In genomic region chr12:123365141-123365917, GRCh38 we compare ENCODE assay signal across 8 cellular contexts. TPM values are rescaled to one million over a fixed set of nuclear protein-coding genes. Genes with fewer than 3 reads are reported as not detected.
A peak's percentile ranks its signal among the peaks of the same experiment; 100 is the strongest.
DNase-seq lines count a peak whose midpoint lies in the region; ATAC-seq, FAIRE-seq and TF ChIP-seq lines count a peak whose summit lies in the region.

No MANE protein-coding gene starts in this region.

- peaks cover 8% of the 10 kb centered on the region for H3K4me1 ChIP-seq in RWPE2 (ENCODE audit: insufficient read depth, poor library complexity, severe bottlenecking)
- H3K4me1 ChIP-seq in stomach, result peaks cover 16 to 45% (median 29%) of the 10 kb centered on the region in 4 donors

- TF ChIP-seq EP300 in neural cell (conservative IDR thresholded peaks at IDR 0.05; ENCODE audit: poor library complexity, severe bottlenecking) (no peak), stomach (IDR thresholded peaks at IDR 0.05) (no peak)

- FAIRE-seq in H54 (lab: Jason Lieb, UNC), result peak; percentile 71

- H3K27ac ChIP-seq in RWPE2 (ENCODE audit: poor library complexity, severe bottlenecking), result peak overlapping the region; percentile 75
- H3K27ac ChIP-seq in neural cell (ENCODE audit: low read length), result peak overlapping the region; percentile 97
- peak overlapping the region; percentile 91 to 99 (median 97) for H3K27ac ChIP-seq in stomach

- in situ Hi-C loops in G401 (cut with HindIII; ENCODE audit: low sequenced_read_pairs), result no loop called here

- peak overlapping the region; percentile 99 for H3K4me3 ChIP-seq in RWPE2 (ENCODE audit: severe bottlenecking)
- peak overlapping the region; percentile 96 for H3K4me3 ChIP-seq in fibroblast of villous mesenchyme (ENCODE audit: low read depth, low read length)
- H3K4me3 ChIP-seq in neural cell (ENCODE audit: low read length), result peak overlapping the region; percentile 93
- H3K4me3 ChIP-seq in stomach, result peak overlapping the region; percentile 67 to 98 (median 90)

- intact Hi-C loops in stomach (cut with DNase I; ENCODE audit: low total_unique reads), result no loop called here

- DNase-seq in G401 (ENCODE audit: low spot score) (peak; percentile 98), H54 (ENCODE audit: insufficient read length, low spot score) (peak; percentile 97), LoVo (ENCODE audit: low spot score) (peak; percentile 100), RWPE2 (ENCODE audit: low spot score) (peak; percentile 97), fibroblast of villous mesenchyme (ENCODE audit: low read depth) (peak; percentile 99), stomach (peak; percentile 99)
- DNase-seq in activated effector memory CD4-positive, alpha-beta T cell treated with anti-CD3 and anti-CD28 coated beads, Interleukin-2, amount 50 U/mL, for 16 hours, result peak; percentile 99

- H3K27me3 ChIP-seq in RWPE2 (ENCODE audit: insufficient read depth, poor library complexity, severe bottlenecking) (no peaks in the 10 kb centered on the region), neural cell (ENCODE audit: insufficient read depth, low read depth, low read length) (no peaks in the 10 kb centered on the region), stomach (no peaks in the 10 kb centered on the region)

- peak; percentile 83 for ATAC-seq in RWPE2 (ENCODE audit: low read depth)

- TF ChIP-seq RAD21 in neural cell (conservative IDR thresholded peaks at IDR 0.05), result peak; percentile 60

- H4K20me1 ChIP-seq in neural cell (ENCODE audit: insufficient read depth), result peaks cover 5% of the 10 kb centered on the region

- no peaks in the 10 kb centered on the region for H3K9me2 ChIP-seq in neural cell (ENCODE audit: insufficient read depth, low read length)

- H3F3A ChIP-seq in neural cell (ENCODE audit: insufficient read depth, low read length, poor library complexity, severe bottlenecking), result no peaks in the 10 kb centered on the region

- peak overlapping the region; percentile 79 for H3K4me2 ChIP-seq in neural cell (ENCODE audit: low read length)

- H3K9me3 ChIP-seq in RWPE2 (ENCODE audit: severe bottlenecking) (no peaks in the 10 kb centered on the region), neural cell (ENCODE audit: low read length) (no peaks in the 10 kb centered on the region), stomach (no peaks in the 10 kb centered on the region)

- no peaks in the 10 kb centered on the region; the same call in 1 of the 2 replicates for H3K36me3 ChIP-seq in RWPE2 (ENCODE audit: low read depth)
- H3K36me3 ChIP-seq in neural cell (ENCODE audit: insufficient read depth, low read length), result no peaks in the 10 kb centered on the region
- H3K36me3 ChIP-seq in stomach, result peaks cover 0 to 4% (median 3%) of the 10 kb centered on the region in 4 donors

- H2AFZ ChIP-seq in neural cell (ENCODE audit: low read depth, low read length), result peak overlapping the region; percentile 77

- TF ChIP-seq POLR2A in H54 (IDR thresholded peaks at IDR 0.05; ENCODE audit: low read depth, low read length) (peak; percentile 33; the same call in 1 of the 2 replicates), stomach (IDR thresholded peaks at IDR 0.05) (peak in 1 of 4 donors; percentile 48)

- peak overlapping the region; percentile 89 for H3K9ac ChIP-seq in neural cell (ENCODE audit: low read length)

- WGBS in stomach, 5 donors, result 0% methylated on average over 45 to 50 of the region's 50 CpGs

- TF ChIP-seq CTCF in RWPE2 (IDR thresholded peaks at IDR 0.05; ENCODE audit: poor library complexity, severe bottlenecking) (peak; percentile 92), fibroblast of villous mesenchyme (IDR thresholded peaks at IDR 0.05; ENCODE audit: insufficient read depth, low read depth, low read length) (peak; percentile 82), neural cell (IDR thresholded peaks at IDR 0.05; ENCODE audit: poor library complexity, severe bottlenecking) (peak; percentile 83), stomach (IDR thresholded peaks at IDR 0.05) (peak in 5 of 7 experiments; percentile 45 to 74 (median 65))

- peaks cover 34% of the 10 kb centered on the region for H3K79me2 ChIP-seq in neural cell (replicated peaks; ENCODE audit: insufficient read depth, low read length)

TF ChIP-seq in neural cell, 6 proteins besides CTCF, POLR2A, EP300 and RAD21:
- TF ChIP-seq POLR2AphosphoS5 (IDR thresholded peaks at IDR 0.05) (peak; percentile 84), SMC3 (conservative IDR thresholded peaks at IDR 0.05; ENCODE audit: poor library complexity) (peak; percentile 67), REST (IDR thresholded peaks at IDR 0.05; ENCODE audit: borderline replicate concordance) (no peak), MXI1 (conservative IDR thresholded peaks at IDR 0.05; ENCODE audit: poor library complexity, severe bottlenecking) (peak; percentile 85)

RNA-seq across cellular contexts. Expression of gene SBNO1, which starts 0.7 kb away (rescaled TPM):
- total RNA-seq in G401 (2014; rRNA removed; shearing (Covaris generic)), result 9.7 and 16.0 TPM in 2 replicates
- total RNA-seq in fibroblast of villous mesenchyme (26.7 and 41.0 TPM in 2 replicates), stomach (10 to 100 TPM in 4 of 5 donors, 1 to 10 TPM in 1; 6.4 to 35.6 (median 17.7) TPM)
- polyA plus RNA-seq in neural cell (17.9 and 18.5 TPM in 2 replicates), stomach (1 to 10 TPM; 3.4 to 4.1 (median 3.6) TPM)
- 55.8 and 74.4 TPM in 2 replicates for polyA minus RNA-seq in neural cell

RNA-seq across cellular contexts. Expression of gene KMT5A, which starts 18.6 kb away (rescaled TPM):
- total RNA-seq in G401 (2014; rRNA removed; shearing (Covaris generic)), result 24.1 and 58.2 TPM in 2 replicates
- total RNA-seq in fibroblast of villous mesenchyme, result 45.7 and 62.2 TPM in 2 replicates
- 28.9 and 40.0 TPM in 2 replicates for polyA plus RNA-seq in neural cell
- 35.1 and 37.7 TPM in 2 replicates for polyA minus RNA-seq in neural cell
- 10 to 100 TPM; 22.8 to 64.6 (median 46.1) TPM for total RNA-seq in stomach
- 10 to 100 TPM; 16.5 to 20.4 (median 16.6) TPM for polyA plus RNA-seq in stomach

Comparison
In these comparisons a context has a peak if more than half of its experiments do, and no peak if none do; other contexts are left out.
1. Peak in every context shown above with its lines: DNase-seq, ATAC-seq, H3K4me3 ChIP-seq and H3K27ac ChIP-seq.